25 cellular contexts compared by ENCODE assay signal in the genomic region with DNA sequence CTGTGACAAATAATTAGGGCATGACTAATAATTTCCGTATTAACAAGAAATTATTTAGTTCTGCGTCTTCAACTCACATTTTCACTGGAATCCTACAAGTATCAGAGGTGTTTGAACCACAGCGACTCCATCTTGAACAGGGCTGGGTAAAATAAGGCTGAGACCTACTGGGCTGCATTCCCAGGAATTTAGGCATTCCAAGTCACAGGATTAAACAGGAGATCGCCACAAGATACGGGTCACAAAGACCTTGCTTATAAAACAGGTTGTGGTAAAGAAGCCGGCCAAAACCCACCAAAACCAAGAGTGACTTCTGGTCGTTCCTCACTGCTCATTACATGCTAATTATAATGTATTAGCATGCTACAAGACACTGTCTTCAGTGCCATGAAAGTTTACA. TPM values are rescaled to one million over a fixed set of nuclear protein-coding genes. Genes with fewer than 3 reads are reported as not detected.
A peak's percentile ranks its signal among the peaks of the same experiment; 100 is the strongest.
DNase-seq lines count a peak whose midpoint lies in the region; ATAC-seq and TF ChIP-seq lines count a peak whose summit lies in the region.
"Had no signal": no experiment of that assay in that cellular context is flagged by ENCODE, and none has a peak within 500 bp of the region (broad histone marks: within the 10 kb centered on the region; RNA-seq: fewer than 3 reads in every experiment).

No MANE protein-coding gene starts in this region.

- H3K4me1 ChIP-seq in urinary bladder (ENCODE audit: insufficient read depth), result no peaks in the 10 kb centered on the region
- H3K4me1 ChIP-seq: BE2C, BLaER1 had no signal

- ATAC-seq in GM21515 (IDR thresholded peaks at IDR 0.05; ENCODE audit: unreplicated experiment), result no peak
- ATAC-seq: GM12878 had no signal

- H3K4me3 ChIP-seq in urinary bladder (ENCODE audit: low read depth, low read length), result no peak overlapping the region
- H3K4me3 ChIP-seq: BLaER1, GM12878 had no signal

- DNase-seq in M059J (ENCODE audit: low read depth) (peak; percentile 36), astrocyte of the hippocampus (ENCODE audit: low read depth, low spot score) (peak; percentile 27), dermis blood vessel endothelial cell (peak; percentile 15), NCI-H226 (no peak), GM20000 (ENCODE audit: low spot score) (no peak), epidermal melanocyte (ENCODE audit: insufficient read length, low spot score) (no peak)
- DNase-seq: 8988T; ACHN; BE2C; C1 segment of cervical spinal cord; CD4-positive, alpha-beta memory T cell; CD4-positive, CD25-positive, alpha-beta regulatory T cell; CD8-positive, alpha-beta memory T cell; COR-L47; DMS 273 treated with DMSO at 0.1 percent for 48 hours; DMS153; DMS53; DMS79; DND-41; EL; GDM1 had no signal

- peak overlapping the region; percentile 10 for H3K27ac ChIP-seq in urinary bladder (ENCODE audit: low read depth)
- H3K27ac ChIP-seq: BLaER1 had no signal

- 66% methylated on average over 7 of the region's 7 CpGs for WGBS in urinary bladder

- TF ChIP-seq CTCF in GM20000 (IDR thresholded peaks at IDR 0.05; ENCODE audit: extremely low read depth, missing control alignments), result no peak

- H3K36me3 ChIP-seq in urinary bladder (ENCODE audit: insufficient read depth), result no peaks in the 10 kb centered on the region
- H3K36me3 ChIP-seq: BE2C, BLaER1 had no signal

RNA-seq across cellular contexts. Expression of a gene that starts 14.9 kb away (rescaled TPM):
- total RNA-seq in M059J (2014; rRNA removed; shearing (Covaris generic)), result 12.7 and 32.8 TPM in 2 replicates
- total RNA-seq in dermis blood vessel endothelial cell, result 14.0 and 26.3 TPM in 2 replicates
- 13.2 TPM for total RNA-seq in urinary bladder
- polyA plus RNA-seq in urinary bladder, result 7.5 TPM

Comparison
In these comparisons a context has a peak if more than half of its experiments do, and no peak if none do; other contexts are left out.
1. DNase-seq: peak in M059J (single experiment), astrocyte of the hippocampus (single experiment) and dermis blood vessel endothelial cell (single experiment); none in NCI-H226 (single experiment), GM20000 (single experiment) and epidermal melanocyte (single experiment).